In the genomic region with DNA sequence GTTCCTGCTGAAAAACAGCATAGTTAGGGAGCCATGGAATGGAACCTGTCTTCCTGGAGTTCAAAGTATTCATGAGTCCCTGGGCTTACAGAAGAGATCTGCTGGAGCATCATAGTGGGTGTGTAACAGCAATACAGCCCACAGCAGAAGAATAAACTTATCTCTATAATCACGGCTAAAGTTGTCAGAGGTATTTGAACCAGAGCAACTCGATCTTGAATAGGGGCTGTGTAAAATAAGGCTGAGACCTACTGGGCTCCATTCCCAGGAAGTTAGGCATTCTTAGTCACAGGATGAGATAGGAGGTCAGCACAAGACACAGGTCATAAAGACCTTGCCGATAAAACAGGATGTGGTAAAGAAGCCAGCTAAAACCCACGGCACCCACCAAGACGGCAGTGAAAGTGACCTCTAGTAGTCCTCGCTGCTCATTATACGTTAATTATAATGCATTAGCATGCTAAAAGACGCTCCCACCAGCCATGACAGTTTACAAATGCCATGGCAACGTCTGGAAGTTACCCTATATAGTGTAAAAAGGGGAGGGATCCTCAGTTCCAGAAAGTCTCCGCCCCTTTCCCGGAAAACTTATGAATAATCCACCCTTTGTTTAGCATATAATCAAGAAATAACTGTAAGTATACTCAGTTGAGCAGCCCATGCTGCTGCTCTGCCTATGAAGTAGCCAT, we compare ENCODE assay signal across 7 cellular contexts.
DNase-seq lines count a peak whose midpoint lies in the region; ATAC-seq and FAIRE-seq lines count a peak whose summit lies in the region.

No MANE protein-coding gene starts in this region.

- peak overlapping the region; percentile 12 for H3K27ac ChIP-seq in trophoblast cell (ENCODE audit: low read depth, low read length)

- peaks cover 8 to 12% of the 10 kb centered on the region in 2 donors for H3K4me1 Mint-ChIP-seq in effector memory CD8-positive, alpha-beta T cell (ENCODE audit: low read depth in 2 of 2)

- H3K14ac ChIP-seq in trophoblast cell (ENCODE audit: low read length) = no peak overlapping the region

- H3K9me3 Mint-ChIP-seq in effector memory CD8-positive, alpha-beta T cell = no peaks in the 10 kb centered on the region

- no peak overlapping the region for H3K4ac ChIP-seq in trophoblast cell (ENCODE audit: low read depth, low read length)

- no peak overlapping the region for H3K23ac ChIP-seq in trophoblast cell (ENCODE audit: low read length)

- H3K9me3 ChIP-seq in trophoblast cell (ENCODE audit: insufficient read depth, low read depth, low read length) = no peaks in the 10 kb centered on the region

- no peak for FAIRE-seq in RCC 7860 (lab: Jason Lieb, UNC)

- peak overlapping the region; percentile 23 for H3K4me2 ChIP-seq in trophoblast cell (ENCODE audit: low read length)

- ATAC-seq in effector memory CD8-positive, alpha-beta T cell (replicated peaks) = peak; percentile 65
- no peak for ATAC-seq in GM21576 (IDR thresholded peaks at IDR 0.05; ENCODE audit: unreplicated experiment)

- no peak overlapping the region for H3K4me3 ChIP-seq in trophoblast cell (ENCODE audit: low read depth, low read length)

- no peak overlapping the region for H2BK120ac ChIP-seq in trophoblast cell (ENCODE audit: insufficient read depth, low read length, poor library complexity)

- no peak overlapping the region for H2BK5ac ChIP-seq in trophoblast cell (ENCODE audit: low read depth, low read length, poor library complexity)

- no peak overlapping the region for H3K27ac Mint-ChIP-seq in effector memory CD8-positive, alpha-beta T cell

- DNase-seq in H4 (ENCODE audit: low spot score) = peak; percentile 94
- DNase-seq in RCC 7860 (ENCODE audit: low spot score) = peak; percentile 59
- no peak for DNase-seq in effector memory CD8-positive, alpha-beta T cell
- peak; percentile 79 to 93 for DNase-seq in trophoblast cell
- DNase-seq in NCI-H510A (lab: John Stamatoyannopoulos, UW) = no peak
- DNase-seq in mesenteric fat pad (ENCODE audit: low spot score) = no peak

- H3K27me3 Mint-ChIP-seq in effector memory CD8-positive, alpha-beta T cell = no peaks in the 10 kb centered on the region

- no peak overlapping the region for H2AFZ ChIP-seq in trophoblast cell (ENCODE audit: insufficient read depth, low read length, poor library complexity)

- H3K36me3 ChIP-seq in trophoblast cell (ENCODE audit: control insufficient read depth in 1 of 2, insufficient read depth in 2 of 2, low read length in 2 of 2) = no peaks in the 10 kb centered on the region

- peak overlapping the region in 1 of 2 donors; percentile 3 for H3K4me3 Mint-ChIP-seq in effector memory CD8-positive, alpha-beta T cell

- no peak overlapping the region for H2BK12ac ChIP-seq in trophoblast cell (ENCODE audit: low read length)

- H3K79me2 ChIP-seq in trophoblast cell (ENCODE audit: control insufficient read depth, insufficient read depth, low read length, poor library complexity) = no peaks in the 10 kb centered on the region

- H3K79me1 ChIP-seq in trophoblast cell (ENCODE audit: low read length) = no peaks in the 10 kb centered on the region

- WGBS in trophoblast cell (ENCODE audit: extremely low coverage, insufficient coverage, insufficient read length) = no CpG with 5 or more reads among the region's 11 CpGs

- no peak overlapping the region for H4K12ac ChIP-seq in trophoblast cell (ENCODE audit: low read depth, low read length)

- no peaks in the 10 kb centered on the region for H3K27me3 ChIP-seq in trophoblast cell (ENCODE audit: insufficient read depth, low read length)

- H3K18ac ChIP-seq in trophoblast cell (ENCODE audit: low read length) = no peak overlapping the region

- H3K9ac ChIP-seq in trophoblast cell (ENCODE audit: low read length) = no peak overlapping the region

- H3K4me1 ChIP-seq in trophoblast cell (ENCODE audit: control insufficient read depth in 1 of 2, insufficient read depth in 2 of 2, low read length in 2 of 2) = peaks cover 4 to 9% of the 10 kb centered on the region in 2 experiments

- no peak overlapping the region for H4K91ac ChIP-seq in trophoblast cell (ENCODE audit: low read depth, low read length)

- H4K8ac ChIP-seq in trophoblast cell (ENCODE audit: low read depth, low read length) = no peak overlapping the region

- no peak overlapping the region for H2AK5ac ChIP-seq in trophoblast cell (ENCODE audit: low read length)

- no peaks in the 10 kb centered on the region for H3K36me3 Mint-ChIP-seq in effector memory CD8-positive, alpha-beta T cell (ENCODE audit: insufficient read depth)

Comparison
In these comparisons a context has a peak if more than half of its experiments do, and no peak if none do; other contexts are left out.
1. DNase-seq: peak in H4 (single experiment), RCC 7860 (single experiment) and trophoblast cell (2 of 2); none in effector memory CD8-positive, alpha-beta T cell (0 of 3), NCI-H510A (single experiment) and mesenteric fat pad (single experiment).